8 cellular contexts compared by ENCODE assay signal in the genomic region with DNA sequence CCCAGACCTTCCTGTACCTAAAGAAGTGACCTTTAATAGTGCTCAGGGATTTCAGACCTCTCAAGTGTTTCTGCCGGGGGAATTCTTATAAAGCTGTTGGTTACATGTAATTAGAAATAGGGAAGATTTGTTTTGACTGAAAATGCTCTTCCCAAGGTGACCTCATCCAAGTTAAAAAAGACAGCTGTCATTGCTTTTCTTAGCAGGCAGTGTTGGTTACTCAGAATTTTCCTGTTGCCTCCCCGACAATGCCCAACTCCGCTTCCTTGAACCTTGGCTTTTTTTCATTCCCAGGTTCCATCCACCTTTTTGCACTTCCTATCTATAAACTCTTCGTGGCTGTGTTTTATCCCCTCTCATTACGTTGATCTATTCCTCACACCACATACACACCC. TPM values are rescaled to one million over a fixed set of nuclear protein-coding genes. Genes with fewer than 3 reads are reported as not detected.
A peak's percentile ranks its signal among the peaks of the same experiment; 100 is the strongest.
DNase-seq lines count a peak whose midpoint lies in the region; ATAC-seq and TF ChIP-seq lines count a peak whose summit lies in the region.

No MANE protein-coding gene starts in this region.

- H3K27me3 ChIP-seq in CD4-positive, alpha-beta memory T cell (ENCODE audit: insufficient read depth, low read length): no peaks in the 10 kb centered on the region
- H3K27me3 ChIP-seq in MG63 (no peaks in the 10 kb centered on the region), duodenal mucosa (ENCODE audit: control insufficient read depth in 1 of 2, insufficient read depth in 2 of 2, low read length in 2 of 2) (no peaks in the 10 kb centered on the region), neural cell (ENCODE audit: insufficient read depth, low read depth, low read length) (no peaks in the 10 kb centered on the region)

- H3K79me2 ChIP-seq in neural cell (replicated peaks; ENCODE audit: insufficient read depth, low read length): peaks cover 19% of the 10 kb centered on the region

- POLR2A ChIA-PET in CD4-positive, alpha-beta memory T cell (lab: Charles Lee; ENCODE audit: partially characterized antibody): interaction anchor here (0.6 to 6.3 kb wide), 19 partner anchors 9 to 261 kb away, joined by 3 to 77 read pairs (median 4); a partner anchor contains a TSS

- peaks cover 24 to 34% of the 10 kb centered on the region in 2 donors for H3K36me3 Mint-ChIP-seq in CD4-positive, alpha-beta memory T cell

- H3K9me2 ChIP-seq in neural cell (ENCODE audit: insufficient read depth, low read length): no peaks in the 10 kb centered on the region

- H3K4me2 ChIP-seq in neural cell (ENCODE audit: low read length): peak overlapping the region; percentile 98

- peak overlapping the region; percentile 85 to 99 (median 96) for H3K4me3 Mint-ChIP-seq in CD4-positive, alpha-beta memory T cell

- intact Hi-C loops in CD4-positive, alpha-beta memory T cell (cut with micrococcal nuclease): loop anchor here (1.0 to 5.0 kb wide), 4 partner anchors 56 to 151 kb away; no protein-coding TSS in a partner anchor

- H3K9ac ChIP-seq in duodenal mucosa (ENCODE audit: low read depth in 1 of 2, low read length in 2 of 2) (peak overlapping the region; percentile 67 to 82), neural cell (ENCODE audit: low read length) (peak overlapping the region; percentile 75)

- DNase-seq in CD4-positive, alpha-beta memory T cell: no peak
- DNase-seq in MG63: no peak
- no peak for DNase-seq in GDM1 (lab: John Stamatoyannopoulos, UW)
- DNase-seq in Ammon's horn (ENCODE audit: low spot score): no peak

- peak overlapping the region; percentile 78 to 88 for H3K4me3 ChIP-seq in CD4-positive, alpha-beta memory T cell (ENCODE audit: low read length in 2 of 2)
- H3K4me3 ChIP-seq in MG63 (peak overlapping the region; percentile 77), duodenal mucosa (ENCODE audit: low read depth in 1 of 2, low read length in 2 of 2) (peak overlapping the region; percentile 84 to 95), neural cell (ENCODE audit: low read length) (peak overlapping the region; percentile 77)

- H3F3A ChIP-seq in neural cell (ENCODE audit: insufficient read depth, low read length, poor library complexity, severe bottlenecking): no peaks in the 10 kb centered on the region

- CTCF ChIA-PET in CD4-positive, alpha-beta memory T cell (lab: Charles Lee; ENCODE audit: partially characterized antibody): interaction anchor here (0.8 to 2.5 kb wide), 5 partner anchors 10 to 331 kb away, joined by 3 to 8 read pairs (median 3); no protein-coding TSS in a partner anchor

- TF ChIP-seq EP300 in neural cell (conservative IDR thresholded peaks at IDR 0.05; ENCODE audit: poor library complexity, severe bottlenecking): no peak

- H3K4me1 Mint-ChIP-seq in CD4-positive, alpha-beta memory T cell: peaks cover 49 to 82% (median 64%) of the 10 kb centered on the region in 4 donors

- H4K20me1 ChIP-seq in neural cell (ENCODE audit: insufficient read depth): no peaks in the 10 kb centered on the region

- H3K9me3 Mint-ChIP-seq in CD4-positive, alpha-beta memory T cell: no peaks in the 10 kb centered on the region

- no peak for ATAC-seq in HG03097 (IDR thresholded peaks at IDR 0.05; ENCODE audit: low FRiP score, unreplicated experiment)
- ATAC-seq in HG02885 (IDR thresholded peaks at IDR 0.05; ENCODE audit: poor library complexity, unreplicated experiment): no peak

- peak overlapping the region; percentile 67 for H2AFZ ChIP-seq in neural cell (ENCODE audit: low read depth, low read length)

- H3K27ac Mint-ChIP-seq in CD4-positive, alpha-beta memory T cell: peak overlapping the region; percentile 96 to 99 (median 98)

- no peaks in the 10 kb centered on the region for H3K27me3 Mint-ChIP-seq in CD4-positive, alpha-beta memory T cell

- no peaks in the 10 kb centered on the region for H3K9me3 ChIP-seq in CD4-positive, alpha-beta memory T cell (ENCODE audit: control insufficient read depth in 1 of 2, low read length in 2 of 2)
- H3K9me3 ChIP-seq in MG63 (no peaks in the 10 kb centered on the region), duodenal mucosa (ENCODE audit: control insufficient read depth in 1 of 2, low read length in 2 of 2) (no peaks in the 10 kb centered on the region), neural cell (ENCODE audit: low read length) (no peaks in the 10 kb centered on the region)

- no peak for TF ChIP-seq CTCF in neural cell (IDR thresholded peaks at IDR 0.05; ENCODE audit: poor library complexity, severe bottlenecking)

- no peaks in the 10 kb centered on the region for H3K36me3 ChIP-seq in CD4-positive, alpha-beta memory T cell (ENCODE audit: insufficient read depth, low read length)
- H3K36me3 ChIP-seq in MG63 (peaks cover 25% of the 10 kb centered on the region), duodenal mucosa (ENCODE audit: control insufficient read depth in 1 of 2, insufficient read depth in 2 of 2, low read length in 2 of 2) (no peaks in the 10 kb centered on the region), neural cell (ENCODE audit: insufficient read depth, low read length) (no peaks in the 10 kb centered on the region)

- peaks cover 62% of the 10 kb centered on the region for H3K4me1 ChIP-seq in CD4-positive, alpha-beta memory T cell (ENCODE audit: insufficient read depth, low read length)
- H3K4me1 ChIP-seq in duodenal mucosa (ENCODE audit: control insufficient read depth in 1 of 2, insufficient read depth in 2 of 2, low read length in 2 of 2): peaks cover 8 to 10% of the 10 kb centered on the region in 2 donors

- TF ChIP-seq RAD21 in neural cell (conservative IDR thresholded peaks at IDR 0.05): no peak

- peak overlapping the region; percentile 76 for H3K27ac ChIP-seq in CD4-positive, alpha-beta memory T cell (ENCODE audit: low read depth, low read length)
- H3K27ac ChIP-seq in duodenal mucosa (ENCODE audit: low read depth, low read length) (no peak overlapping the region), neural cell (ENCODE audit: low read length) (peak overlapping the region; percentile 66)

TF ChIP-seq in neural cell, 6 proteins besides CTCF, POLR2A, EP300 and RAD21:
- TF ChIP-seq EZH2 (IDR thresholded peaks at IDR 0.05; ENCODE audit: borderline replicate concordance, insufficient read depth, low read length, poor library complexity, severe bottlenecking) (no peak), MXI1 (conservative IDR thresholded peaks at IDR 0.05; ENCODE audit: poor library complexity, severe bottlenecking) (no peak), SMC3 (conservative IDR thresholded peaks at IDR 0.05; ENCODE audit: poor library complexity) (no peak), TAF1 (IDR thresholded peaks at IDR 0.05; ENCODE audit: low read depth) (no peak), POLR2AphosphoS5 (IDR thresholded peaks at IDR 0.05) (no peak)
- TF ChIP-seq, protein P1, sequence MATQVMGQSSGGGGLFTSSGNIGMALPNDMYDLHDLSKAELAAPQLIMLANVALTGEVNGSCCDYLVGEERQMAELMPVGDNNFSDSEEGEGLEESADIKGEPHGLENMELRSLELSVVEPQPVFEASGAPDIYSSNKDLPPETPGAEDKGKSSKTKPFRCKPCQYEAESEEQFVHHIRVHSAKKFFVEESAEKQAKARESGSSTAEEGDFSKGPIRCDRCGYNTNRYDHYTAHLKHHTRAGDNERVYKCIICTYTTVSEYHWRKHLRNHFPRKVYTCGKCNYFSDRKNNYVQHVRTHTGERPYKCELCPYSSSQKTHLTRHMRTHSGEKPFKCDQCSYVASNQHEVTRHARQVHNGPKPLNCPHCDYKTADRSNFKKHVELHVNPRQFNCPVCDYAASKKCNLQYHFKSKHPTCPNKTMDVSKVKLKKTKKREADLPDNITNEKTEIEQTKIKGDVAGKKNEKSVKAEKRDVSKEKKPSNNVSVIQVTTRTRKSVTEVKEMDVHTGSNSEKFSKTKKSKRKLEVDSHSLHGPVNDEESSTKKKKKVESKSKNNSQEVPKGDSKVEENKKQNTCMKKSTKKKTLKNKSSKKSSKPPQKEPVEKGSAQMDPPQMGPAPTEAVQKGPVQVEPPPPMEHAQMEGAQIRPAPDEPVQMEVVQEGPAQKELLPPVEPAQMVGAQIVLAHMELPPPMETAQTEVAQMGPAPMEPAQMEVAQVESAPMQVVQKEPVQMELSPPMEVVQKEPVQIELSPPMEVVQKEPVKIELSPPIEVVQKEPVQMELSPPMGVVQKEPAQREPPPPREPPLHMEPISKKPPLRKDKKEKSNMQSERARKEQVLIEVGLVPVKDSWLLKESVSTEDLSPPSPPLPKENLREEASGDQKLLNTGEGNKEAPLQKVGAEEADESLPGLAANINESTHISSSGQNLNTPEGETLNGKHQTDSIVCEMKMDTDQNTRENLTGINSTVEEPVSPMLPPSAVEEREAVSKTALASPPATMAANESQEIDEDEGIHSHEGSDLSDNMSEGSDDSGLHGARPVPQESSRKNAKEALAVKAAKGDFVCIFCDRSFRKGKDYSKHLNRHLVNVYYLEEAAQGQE (IDR thresholded peaks at IDR 0.05; ENCODE audit: borderline replicate concordance): no peak

RNA-seq across cellular contexts. Expression of a gene that starts 0.8 kb away (rescaled TPM):
- total RNA-seq in CD4-positive, alpha-beta memory T cell: 10 to 100 TPM; 49.3 to 58.3 TPM
- 10 to 100 TPM; 39.1 to 51.6 TPM for polyA plus RNA-seq in CD4-positive, alpha-beta memory T cell
- 49.7 and 54.9 TPM in 2 replicates for total RNA-seq in MG63 (2014; rRNA removed; shearing (Covaris generic); ENCODE audit: low replicate concordance)
- polyA plus RNA-seq in neural cell: 46.0 and 55.7 TPM in 2 replicates
- polyA minus RNA-seq in neural cell: 29.7 and 34.8 TPM in 2 replicates
